In genomic region chr7:135499818-135500217, GRCh38 we compare ENCODE assay signal across 15 cellular contexts. TPM values are rescaled to one million over a fixed set of nuclear protein-coding genes. Genes with fewer than 3 reads are reported as not detected.
DNase-seq lines count a peak whose midpoint lies in the region; ATAC-seq and TF ChIP-seq lines count a peak whose summit lies in the region.
"Had no signal": no experiment of that assay in that cellular context is flagged by ENCODE, and none has a peak within 500 bp of the region (broad histone marks: within the 10 kb centered on the region; RNA-seq: fewer than 3 reads in every experiment).

No MANE protein-coding gene starts in this region.

- H3K79me2 ChIP-seq in ACC112 (ENCODE audit: control insufficient read depth, insufficient read depth, low read length, unreplicated experiment) (peaks cover 85% of the 10 kb centered on the region), GM23338 (replicated peaks; ENCODE audit: insufficient read depth) (peaks cover 96% of the 10 kb centered on the region)

- CTCF ChIA-PET in CD8-positive, alpha-beta memory T cell (lab: Charles Lee): no interaction called here

- H3K4me1 Mint-ChIP-seq in GM23338: peaks cover 20% of the 10 kb centered on the region
- peaks cover 9% of the 10 kb centered on the region for H3K4me1 Mint-ChIP-seq in activated T-helper 2 cell treated with anti-CD3 and anti-CD28 coated beads, Interferon-gamma antibody, Interleukin-2, Interleukin-4, amounts not matched to agents 10 μg/mL and 5 μg/mL and 100 μg/mL, durations not matched to agents 14 hours and 24 hours and 36 hours (ENCODE audit: low read depth)
- H3K4me1 Mint-ChIP-seq in CD8-positive, alpha-beta memory T cell: peaks cover 54 to 79% (median 64%) of the 10 kb centered on the region in 3 donors

- H3K27me3 ChIP-seq in ACC112 (ENCODE audit: insufficient read depth, low read length) (no peaks in the 10 kb centered on the region), GM23338 (ENCODE audit: insufficient read depth) (no peaks in the 10 kb centered on the region)
- no peaks in the 10 kb centered on the region for H3K27me3 ChIP-seq in CD8-positive, alpha-beta memory T cell (ENCODE audit: insufficient read depth, low read length, poor library complexity, severe bottlenecking)
- H3K27me3 ChIP-seq: hepatocyte had no signal

- no peaks in the 10 kb centered on the region for H3K9me3 ChIP-seq in CD8-positive, alpha-beta memory T cell (ENCODE audit: low read length)

- no peaks in the 10 kb centered on the region for H3K36me3 Mint-ChIP-seq in GM23338 (ENCODE audit: low read depth)
- peaks cover under 1% of the 10 kb centered on the region for H3K36me3 Mint-ChIP-seq in activated T-helper 2 cell treated with anti-CD3 and anti-CD28 coated beads, Interferon-gamma antibody, Interleukin-2, Interleukin-4, amounts not matched to agents 10 μg/mL and 5 μg/mL and 100 μg/mL, durations not matched to agents 14 hours and 24 hours and 36 hours (ENCODE audit: low read depth)
- H3K36me3 Mint-ChIP-seq in CD8-positive, alpha-beta memory T cell: peaks cover 0 to 4% (median 0%) of the 10 kb centered on the region in 3 donors

- no peak overlapping the region for H3K4me3 Mint-ChIP-seq in GM23338
- H3K4me3 Mint-ChIP-seq in activated T-helper 2 cell treated with anti-CD3 and anti-CD28 coated beads, Interferon-gamma antibody, Interleukin-2, Interleukin-4, amounts not matched to agents 10 μg/mL and 5 μg/mL and 100 μg/mL, durations not matched to agents 14 hours and 24 hours and 36 hours (ENCODE audit: low read depth): no peak overlapping the region
- peak overlapping the region in 2 of 7 donors; percentile 10 to 19 for H3K4me3 Mint-ChIP-seq in CD8-positive, alpha-beta memory T cell
- H3K4me3 Mint-ChIP-seq: activated T-cell treated with anti-CD3 and anti-CD28 coated beads, Interleukin-2, amount 50 U/mL, for 4 hours had no signal

- 0 out of 2 replicates have a peak overlapping the region, but pooled peaks have one; percentile 3 for H3K4me3 ChIP-seq in ACC112 (ENCODE audit: low read depth, low read length)
- no peak overlapping the region for H3K4me3 ChIP-seq in GM23338
- no peak overlapping the region for H3K4me3 ChIP-seq in fibroblast of the aortic adventitia (ENCODE audit: low read depth, low read length)
- H3K4me3 ChIP-seq in CD8-positive, alpha-beta memory T cell (ENCODE audit: low read length): no peak overlapping the region
- H3K4me3 ChIP-seq: coronary artery, hepatocyte had no signal

- H3K4me1 ChIP-seq in ACC112 (ENCODE audit: control insufficient read depth, insufficient read depth, low read length, unreplicated experiment) (peaks cover 21% of the 10 kb centered on the region), GM23338 (ENCODE audit: insufficient read depth) (peaks cover 10% of the 10 kb centered on the region)
- peaks cover 41% of the 10 kb centered on the region for H3K4me1 ChIP-seq in CD8-positive, alpha-beta memory T cell (ENCODE audit: insufficient read depth, low read length)

- H2AFZ ChIP-seq in ACC112 (ENCODE audit: low read length, unreplicated experiment) (no peak overlapping the region), GM23338 (no peak overlapping the region)
- H2AFZ ChIP-seq: hepatocyte had no signal

- H3K9me3 Mint-ChIP-seq in GM23338: no peaks in the 10 kb centered on the region
- no peaks in the 10 kb centered on the region for H3K9me3 Mint-ChIP-seq in activated T-helper 2 cell treated with anti-CD3 and anti-CD28 coated beads, Interferon-gamma antibody, Interleukin-2, Interleukin-4, amounts not matched to agents 10 μg/mL and 5 μg/mL and 100 μg/mL, durations not matched to agents 14 hours and 24 hours and 36 hours
- no peaks in the 10 kb centered on the region for H3K9me3 Mint-ChIP-seq in CD8-positive, alpha-beta memory T cell
- H3K9me3 Mint-ChIP-seq: activated T-cell treated with anti-CD3 and anti-CD28 coated beads, Interleukin-2, amount 50 U/mL, for 4 hours had no signal

- ATAC-seq in GM23338: no peak
- ATAC-seq: activated T-cell treated with anti-CD3 and anti-CD28 coated beads, Interleukin-2, amount 50 U/mL, for 4 hours had no signal

- H3K9me2 ChIP-seq in GM23338 (ENCODE audit: insufficient read depth): no peaks in the 10 kb centered on the region

- H3F3A ChIP-seq in GM23338 (replicated peaks; ENCODE audit: low read depth): no peaks in the 10 kb centered on the region

- no peak overlapping the region for H3K4me2 ChIP-seq in GM23338
- H3K4me2 ChIP-seq: hepatocyte had no signal

- POLR2A ChIA-PET in CD8-positive, alpha-beta memory T cell (lab: Charles Lee): no interaction called here

- H3K36me3 ChIP-seq in ACC112 (ENCODE audit: insufficient read depth, low read length) (no peaks in the 10 kb centered on the region), GM23338 (ENCODE audit: insufficient read depth) (no peaks in the 10 kb centered on the region)
- H3K36me3 ChIP-seq in CD8-positive, alpha-beta memory T cell (ENCODE audit: insufficient read depth, low read length): no peaks in the 10 kb centered on the region

- peak overlapping the region; percentile 72 for H3K27ac Mint-ChIP-seq in GM23338
- H3K27ac Mint-ChIP-seq in activated T-helper 2 cell treated with anti-CD3 and anti-CD28 coated beads, Interferon-gamma antibody, Interleukin-2, Interleukin-4, amounts not matched to agents 10 μg/mL and 5 μg/mL and 100 μg/mL, durations not matched to agents 14 hours and 24 hours and 36 hours: no peak overlapping the region
- peak overlapping the region in 3 of 8 donors; percentile 1 to 41 (median 32) for H3K27ac Mint-ChIP-seq in CD8-positive, alpha-beta memory T cell

- DNase-seq in GM23338 (ENCODE audit: low spot score) (no peak), SIG-M5 treated with dmso at 0.1 percent for 504 hours (lab: John Stamatoyannopoulos, UW; ENCODE audit: unreplicated experiment) (peak; percentile 83), fibroblast of the aortic adventitia (ENCODE audit: low read depth) (peak; percentile 29), NCI-H748 (lab: John Stamatoyannopoulos, UW; ENCODE audit: unreplicated experiment) (no peak)
- no peak for DNase-seq in stimulated activated CD4-positive, alpha-beta T cell treated with anti-CD3 and anti-CD28 coated beads, Interleukin-15, amount 100 ng/mL, for 24 hours
- DNase-seq in activated T-helper 2 cell treated with anti-CD3 and anti-CD28 coated beads, Interferon-gamma antibody, Interleukin-2, Interleukin-4, amounts not matched to agents 10 μg/mL and 5 μg/mL and 100 μg/mL, durations not matched to agents 14 hours and 24 hours and 36 hours (ENCODE audit: low spot score): no peak
- no peak for DNase-seq in CD8-positive, alpha-beta memory T cell
- DNase-seq: activated T-cell treated with anti-CD3 and anti-CD28 coated beads, Interleukin-2, amount 50 U/mL, for 4 hours; aorta; C1 segment of cervical spinal cord; kidney glomerular epithelial cell; NCI-H226 had no signal

- intact Hi-C loops in activated T-helper 2 cell treated with anti-CD3 and anti-CD28 coated beads, Interferon-gamma antibody, Interleukin-2, Interleukin-4, amounts not matched to agents 10 μg/mL and 5 μg/mL and 100 μg/mL, durations not matched to agents 14 hours and 24 hours and 36 hours (cut with micrococcal nuclease): no loop called here

- peak overlapping the region; percentile 9; the same call in 1 of the 2 replicates for H3K27ac ChIP-seq in ACC112 (ENCODE audit: low read depth, low read length)
- no peak overlapping the region for H3K27ac ChIP-seq in GM23338 (ENCODE audit: low read depth)
- H3K27ac ChIP-seq in CD8-positive, alpha-beta memory T cell (ENCODE audit: low read depth, low read length): no peak overlapping the region
- H3K27ac ChIP-seq: coronary artery, hepatocyte had no signal

- TF ChIP-seq CTCF in GM23338 (conservative IDR thresholded peaks at IDR 0.05; ENCODE audit: low read depth in 2 of 2) (no peak), fibroblast of the aortic adventitia (IDR thresholded peaks at IDR 0.05; ENCODE audit: insufficient read depth, low read length) (no peak)

- peaks cover 19% of the 10 kb centered on the region for H4K20me1 ChIP-seq in GM23338 (replicated peaks; ENCODE audit: insufficient read depth)

- H3K27me3 Mint-ChIP-seq in GM23338 (ENCODE audit: insufficient read depth, low read depth, poor library complexity): no peaks in the 10 kb centered on the region
- no peaks in the 10 kb centered on the region for H3K27me3 Mint-ChIP-seq in activated T-helper 2 cell treated with anti-CD3 and anti-CD28 coated beads, Interferon-gamma antibody, Interleukin-2, Interleukin-4, amounts not matched to agents 10 μg/mL and 5 μg/mL and 100 μg/mL, durations not matched to agents 14 hours and 24 hours and 36 hours (ENCODE audit: low read depth)
- no peaks in the 10 kb centered on the region for H3K27me3 Mint-ChIP-seq in CD8-positive, alpha-beta memory T cell

TF ChIP-seq in GM23338, 12 proteins besides CTCF, POLR2A, EP300 and RAD21 (continues in another document):
- TF ChIP-seq ZNF331 (CRISPR knock-in tag; IDR thresholded peaks at IDR 0.05; ENCODE audit: low read depth): no peak

RNA-seq across cellular contexts. Expression of gene CNOT4, which starts 10.1 kb away (rescaled TPM):
- 18.9 and 21.2 TPM in 2 replicates for total RNA-seq in GM23338 (2014; rRNA removed; shearing (Covaris generic))
- 22.8 and 26.2 TPM in 2 replicates for polyA plus RNA-seq in GM23338 (2016; fragmentation: Nextera tagmentation; extraction: Ambion mirVana)
- 7.1 and 21.1 TPM in 2 replicates for total RNA-seq in fibroblast of the aortic adventitia (ENCODE audit: low replicate concordance)
- 19.3 and 24.0 TPM in 2 replicates for total RNA-seq in activated T-helper 2 cell treated with anti-CD3 and anti-CD28 coated beads, Interferon-gamma antibody, Interleukin-2, Interleukin-4, amounts not matched to agents 10 μg/mL and 5 μg/mL and 100 μg/mL, durations not matched to agents 14 hours and 24 hours and 36 hours
- total RNA-seq in CD8-positive, alpha-beta memory T cell: 10 to 100 TPM; 21.5 to 21.8 TPM
- 19.3 TPM for polyA plus RNA-seq in CD8-positive, alpha-beta memory T cell

RNA-seq across cellular contexts. Expression of gene NUP205, which starts 57.9 kb away (rescaled TPM):
- total RNA-seq in GM23338 (2014; rRNA removed; shearing (Covaris generic)): 193 and 212 TPM in 2 replicates
- polyA plus RNA-seq in GM23338 (2016; fragmentation: Nextera tagmentation; extraction: Ambion mirVana): 150 and 152 TPM in 2 replicates
- total RNA-seq in fibroblast of the aortic adventitia (ENCODE audit: low replicate concordance): 77.5 and 78.4 TPM in 2 replicates
- 119 and 127 TPM in 2 replicates for total RNA-seq in activated T-helper 2 cell treated with anti-CD3 and anti-CD28 coated beads, Interferon-gamma antibody, Interleukin-2, Interleukin-4, amounts not matched to agents 10 μg/mL and 5 μg/mL and 100 μg/mL, durations not matched to agents 14 hours and 24 hours and 36 hours
- total RNA-seq in CD8-positive, alpha-beta memory T cell: 100 to 1,000 TPM; 123 to 134 TPM
- 23.9 TPM for polyA plus RNA-seq in CD8-positive, alpha-beta memory T cell

Comparison
In these comparisons a context has a peak if more than half of its experiments do, and no peak if none do; other contexts are left out.
1. DNase-seq: peak in SIG-M5 treated with dmso at 0.1 percent for 504 hours (single experiment) and fibroblast of the aortic adventitia (single experiment); none in GM23338 (single experiment), NCI-H748 (single experiment), stimulated activated CD4-positive, alpha-beta T cell treated with anti-CD3 and anti-CD28 coated beads, Interleukin-15, amount 100 ng/mL, for 24 hours (single experiment), activated T-helper 2 cell treated with anti-CD3 and anti-CD28 coated beads, Interferon-gamma antibody, Interleukin-2, Interleukin-4, amounts not matched to agents 10 μg/mL and 5 μg/mL and 100 μg/mL, durations not matched to agents 14 hours and 24 hours and 36 hours (single experiment) and CD8-positive, alpha-beta memory T cell (0 of 5).